12 cellular contexts compared by ENCODE assay signal in genomic region chr1:55584521-55585401, GRCh38.
DNase-seq lines count a peak whose midpoint lies in the region; ATAC-seq, FAIRE-seq and TF ChIP-seq lines count a peak whose summit lies in the region.
"Had no signal": no experiment of that assay in that cellular context is flagged by ENCODE, and none has a peak within 500 bp of the region (broad histone marks: within the 10 kb centered on the region; RNA-seq: fewer than 3 reads in every experiment).

No MANE protein-coding gene starts in this region.

- TF ChIP-seq RAD21 in A549 (conservative IDR thresholded peaks at IDR 0.05 in 1 of 2, IDR thresholded peaks at IDR 0.05 in 1 of 2), result 0 out of 5 replicates have a peak, but pooled peaks of 1 of the 2 experiments have one; percentile 13

- H3K27ac ChIP-seq in A549 (peak overlapping the region; percentile 30 to 75; a peak in 4 of 6 replicates), lung (ENCODE audit: low read depth in 1 of 2, low read length in 1 of 2) (peak overlapping the region in 1 of 2 donors; percentile 10)
- H3K27ac ChIP-seq: BLaER1, HL-60 had no signal

- H3K4me1 ChIP-seq in A549 (peaks cover 24% of the 10 kb centered on the region; the same call in 2 of the 3 replicates), lung (ENCODE audit: control insufficient read depth in 2 of 2, insufficient read depth in 2 of 2, low read length in 2 of 2) (no peaks in the 10 kb centered on the region)
- H3K4me1 ChIP-seq: BLaER1 had no signal

- TF ChIP-seq POLR2A in A549 (IDR thresholded peaks at IDR 0.05; ENCODE audit: low read length), result no peak

- H3K4me3 ChIP-seq in A549 (no peak overlapping the region), lung (no peak overlapping the region)
- H3K4me3 ChIP-seq: BLaER1, heart right ventricle had no signal

- TF ChIP-seq CTCF in A549 (IDR thresholded peaks at IDR 0.05) (no peak), lung (IDR thresholded peaks at IDR 0.05; ENCODE audit: control extremely low read depth, extremely low read depth) (no peak)

- DNase-seq in A549 (ENCODE audit: low read depth in 1 of 2, low spot score in 1 of 2), result peak in 1 of 2 experiments; percentile 18
- peak; percentile 64 for DNase-seq in M059J (ENCODE audit: low read depth)
- peak; percentile 84 for DNase-seq in astrocyte of the hippocampus (ENCODE audit: low read depth, low spot score)
- no peak for DNase-seq in lung (ENCODE audit: low spot score)
- no peak for DNase-seq in A172 (ENCODE audit: low spot score)
- DNase-seq in KG1 (lab: John Stamatoyannopoulos, UW), result no peak
- DNase-seq in NCI-H1930 (lab: John Stamatoyannopoulos, UW), result no peak
- DNase-seq: activated gamma-delta T cell, heart right ventricle had no signal

- H3K9me3 ChIP-seq in A549 (no peaks in the 10 kb centered on the region), lung (ENCODE audit: control insufficient read depth in 2 of 2, insufficient read depth in 1 of 2, low read length in 1 of 2) (no peaks in the 10 kb centered on the region)
- H3K9me3 ChIP-seq: BLaER1, heart right ventricle had no signal

- no peak for FAIRE-seq in A549 (lab: Jason Lieb, UNC)

- POLR2A ChIA-PET in A549 (lab: Yijun Ruan, JAX), result no interaction called here

- no peak for TF ChIP-seq EP300 in A549 (IDR thresholded peaks at IDR 0.05)

- ATAC-seq in A549 (peak in 1 of 2 experiments; percentile 63; a peak in 2 of 6 replicates), lung (ENCODE audit: insufficient read depth, low FRiP score) (peak; percentile 30), GM19324 (IDR thresholded peaks at IDR 0.05; ENCODE audit: low FRiP score, unreplicated experiment) (no peak)

- 0 out of 3 replicates have a peak overlapping the region, but pooled peaks have one; percentile 10 for H3K4me2 ChIP-seq in A549
- H3K4me2 ChIP-seq: BLaER1 had no signal

- WGBS in A549 (ENCODE audit: missing lambda C conversion rate), result 49% methylated on average over 2 of the region's 2 CpGs
- WGBS in lung, 2 donors, result 55 to 82% methylated on average over 2 of the region's 2 CpGs

- CTCF ChIA-PET in A549 (lab: Yijun Ruan, JAX), result no interaction called here

- H3K27me3 ChIP-seq in lung (ENCODE audit: control insufficient read depth, insufficient read depth), result no peaks in the 10 kb centered on the region
- H3K27me3 ChIP-seq: BLaER1, heart right ventricle had no signal

- H3K36me3 ChIP-seq in lung (ENCODE audit: control insufficient read depth in 2 of 2, insufficient read depth in 2 of 2, low read length in 2 of 2), result no peaks in the 10 kb centered on the region
- H3K36me3 ChIP-seq: BLaER1, heart right ventricle had no signal

TF ChIP-seq in A549, 52 proteins besides CTCF, POLR2A, EP300 and RAD21:
- TF ChIP-seq KDM5A (IDR thresholded peaks at IDR 0.05), result no peak
- no peak for TF ChIP-seq MAFK (IDR thresholded peaks at IDR 0.05; ENCODE audit: partially characterized antibody)

Comparison
In these comparisons a context has a peak if more than half of its experiments do, and no peak if none do; other contexts are left out.
1. DNase-seq: peak in M059J (single experiment) and astrocyte of the hippocampus (single experiment); none in lung (single experiment), A172 (single experiment), KG1 (single experiment) and NCI-H1930 (0 of 2).